Comparison of ENCODE assay signal across 10 cellular contexts in the genomic region with DNA sequence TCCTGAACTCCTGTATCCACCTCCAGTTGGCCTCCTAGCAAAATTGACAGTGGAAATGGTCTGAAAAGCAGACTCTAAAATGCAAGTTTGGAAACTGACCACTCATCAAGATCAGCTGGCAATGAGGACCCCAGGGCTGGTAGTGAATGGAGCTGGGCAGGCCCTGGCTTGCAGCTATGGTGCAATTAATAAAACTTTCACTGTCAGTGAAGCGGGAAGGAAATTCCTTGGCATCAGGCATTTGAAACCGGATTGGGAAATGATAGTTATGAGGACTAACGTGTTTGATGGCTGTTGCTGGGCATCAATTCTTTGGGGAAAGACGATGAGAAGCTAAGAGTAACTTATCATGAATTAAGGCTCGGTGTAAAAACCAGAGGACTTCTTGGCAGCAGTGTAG. TPM values are rescaled to one million over a fixed set of nuclear protein-coding genes. Genes with fewer than 3 reads are reported as not detected.
"Had no signal": no experiment of that assay in that cellular context is flagged by ENCODE, and none has a peak within 500 bp of the region (broad histone marks: within the 10 kb centered on the region; RNA-seq: fewer than 3 reads in every experiment).

No MANE protein-coding gene starts in this region.

- H3K27ac Mint-ChIP-seq: GM23338, HFFc6 had no signal

- FAIRE-seq: HTR-8/SVneo, K562 had no signal

- DNase-seq: H7, HFFc6, IMR-90, KG1 had no signal

- H3K4me1 Mint-ChIP-seq: GM23338 had no signal

- H3K9me3 Mint-ChIP-seq: GM23338, HFFc6 had no signal

- H3K9me3 ChIP-seq: HAP-1 had no signal

- H2AFZ ChIP-seq: GM23338 had no signal

- H3K4me2 ChIP-seq: GM23338 had no signal

- H3K4me3 Mint-ChIP-seq: GM23338, HFFc6 had no signal

- H3K4me3 ChIP-seq: GM23338, HAP-1, K562 had no signal

- H3K36me3 ChIP-seq: HAP-1 had no signal

- H3K4me1 ChIP-seq: HAP-1 had no signal

RNA-seq across cellular contexts. Expression of a gene that starts 19.1 kb away (rescaled TPM):
- total RNA-seq: GM23338, H7, HFFc6, HT-29, K562 had no signal
- polyA plus RNA-seq: GM23338, K562 had no signal

RNA-seq across cellular contexts. Expression of a gene that starts 43.2 kb away (rescaled TPM):
- total RNA-seq: GM23338, H4, H7, HFFc6, HT-29, IMR-90, K562 had no signal
- polyA plus RNA-seq: GM23338, IMR-90, K562 had no signal

RNA-seq across cellular contexts. Expression of a gene that starts 56.8 kb away (rescaled TPM):
- total RNA-seq: GM23338, H4, H7, HFFc6, HT-29, IMR-90, K562 had no signal
- polyA plus RNA-seq: GM23338, IMR-90, K562 had no signal
